In the genomic region with DNA sequence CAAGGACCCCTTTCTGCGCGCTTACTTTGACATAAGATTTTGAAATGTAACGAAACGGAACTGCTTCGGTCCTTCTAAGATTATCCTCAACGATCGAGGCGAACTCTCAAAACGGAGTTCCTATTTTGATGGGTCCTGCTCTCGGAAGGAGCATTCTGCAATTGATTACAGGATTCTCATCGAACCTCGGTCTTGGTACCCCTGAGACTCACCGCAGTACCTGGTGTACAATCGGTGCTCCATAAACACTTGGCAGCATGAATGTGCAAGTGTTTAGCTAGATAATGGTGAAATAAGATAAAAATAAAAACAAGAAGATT, we compare ENCODE assay signal across 8 cellular contexts. TPM values are rescaled to one million over a fixed set of nuclear protein-coding genes. Genes with fewer than 3 reads are reported as not detected.
DNase-seq lines count a peak whose midpoint lies in the region; ATAC-seq, FAIRE-seq and TF ChIP-seq lines count a peak whose summit lies in the region.

No MANE protein-coding gene starts in this region.

- peaks cover 50% of the 10 kb centered on the region for H3K4me1 Mint-ChIP-seq in activated T-helper 1 cell treated with anti-CD3 and anti-CD28 coated beads, Interleukin-12 subunit alpha, Interleukin-12 subunit beta, Interleukin-2, Interleukin-4 antibody, amounts not matched to agents 30 ng/mL and 10 ng/mL and 1 ng/mL, durations not matched to agents 14 hours and 24 hours and 36 hours (ENCODE audit: low read depth)

- peak overlapping the region; percentile 98 for H2AFZ ChIP-seq in DND-41 (ENCODE audit: low read depth, low read length)

- H3K9me3 Mint-ChIP-seq in activated T-helper 1 cell treated with anti-CD3 and anti-CD28 coated beads, Interleukin-12 subunit alpha, Interleukin-12 subunit beta, Interleukin-2, Interleukin-4 antibody, amounts not matched to agents 30 ng/mL and 10 ng/mL and 1 ng/mL, durations not matched to agents 14 hours and 24 hours and 36 hours, result no peaks in the 10 kb centered on the region

- H3K79me2 ChIP-seq in DND-41 (ENCODE audit: insufficient read depth, low read length), result peaks cover 46% of the 10 kb centered on the region

- DNase-seq in DND-41 (no peak), SKM-1 (lab: John Stamatoyannopoulos, UW; ENCODE audit: unreplicated experiment) (no peak), urothelium cell line (ENCODE audit: low spot score) (no peak), NK-92 (lab: John Stamatoyannopoulos, UW; ENCODE audit: unreplicated experiment) (no peak)
- DNase-seq in activated T-helper 1 cell treated with anti-CD3 and anti-CD28 coated beads, Interleukin-12 subunit alpha, Interleukin-12 subunit beta, Interleukin-2, Interleukin-4 antibody, amounts not matched to agents 30 ng/mL and 10 ng/mL and 1 ng/mL, durations not matched to agents 14 hours and 24 hours and 36 hours (ENCODE audit: low spot score), result no peak

- H3K27me3 ChIP-seq in DND-41 (ENCODE audit: insufficient read depth, low read length, poor library complexity) (no peaks in the 10 kb centered on the region), iPS-18a (ENCODE audit: control insufficient read depth, insufficient read depth, low read length) (no peaks in the 10 kb centered on the region)

- H3K4me3 ChIP-seq in DND-41 (ENCODE audit: low read depth in 1 of 2, low read length in 2 of 2) (peak overlapping the region; percentile 83 to 87), iPS-18a (ENCODE audit: low read length) (peak overlapping the region; percentile 94)

- no peaks in the 10 kb centered on the region for H3K27me3 Mint-ChIP-seq in activated T-helper 1 cell treated with anti-CD3 and anti-CD28 coated beads, Interleukin-12 subunit alpha, Interleukin-12 subunit beta, Interleukin-2, Interleukin-4 antibody, amounts not matched to agents 30 ng/mL and 10 ng/mL and 1 ng/mL, durations not matched to agents 14 hours and 24 hours and 36 hours (ENCODE audit: insufficient read depth)

- no peaks in the 10 kb centered on the region for H4K20me1 ChIP-seq in DND-41 (ENCODE audit: insufficient read depth, low read length)

- H3K27ac ChIP-seq in DND-41 (ENCODE audit: low read length) (peak overlapping the region; percentile 91), iPS-18a (ENCODE audit: low read length) (no peak overlapping the region), temporal lobe (ENCODE audit: low read depth, low read length) (peak overlapping the region; percentile 75)

- intact Hi-C loops in activated T-helper 1 cell treated with anti-CD3 and anti-CD28 coated beads, Interleukin-12 subunit alpha, Interleukin-12 subunit beta, Interleukin-2, Interleukin-4 antibody, amounts not matched to agents 30 ng/mL and 10 ng/mL and 1 ng/mL, durations not matched to agents 14 hours and 24 hours and 36 hours (cut with micrococcal nuclease), result loop anchor here (1.0 to 5.0 kb wide), 8 partner anchors 8 to 407 kb away; partner anchors contain the start of genes KLHDC2, MGAT2, POLE2 and RPL36AL

- peak overlapping the region; percentile 96 for H3K4me3 Mint-ChIP-seq in activated T-helper 1 cell treated with anti-CD3 and anti-CD28 coated beads, Interleukin-12 subunit alpha, Interleukin-12 subunit beta, Interleukin-2, Interleukin-4 antibody, amounts not matched to agents 30 ng/mL and 10 ng/mL and 1 ng/mL, durations not matched to agents 14 hours and 24 hours and 36 hours

- H3K36me3 Mint-ChIP-seq in activated T-helper 1 cell treated with anti-CD3 and anti-CD28 coated beads, Interleukin-12 subunit alpha, Interleukin-12 subunit beta, Interleukin-2, Interleukin-4 antibody, amounts not matched to agents 30 ng/mL and 10 ng/mL and 1 ng/mL, durations not matched to agents 14 hours and 24 hours and 36 hours (ENCODE audit: low read depth), result peaks cover 17% of the 10 kb centered on the region

- FAIRE-seq in urothelium cell line (lab: Jason Lieb, UNC), result no peak

- H3K4me1 ChIP-seq in DND-41 (ENCODE audit: insufficient read depth, low read length) (peaks cover 34% of the 10 kb centered on the region), iPS-18a (ENCODE audit: control insufficient read depth, low read depth, low read length) (peaks cover 7% of the 10 kb centered on the region)

- H3K9ac ChIP-seq in DND-41 (ENCODE audit: low read depth, low read length) (peak overlapping the region; percentile 84), iPS-18a (ENCODE audit: low read length) (peak overlapping the region; percentile 93)

- H3K36me3 ChIP-seq in DND-41 (ENCODE audit: insufficient read depth, low read length) (peaks cover 24% of the 10 kb centered on the region), iPS-18a (ENCODE audit: control insufficient read depth, low read depth, low read length) (peaks cover 14% of the 10 kb centered on the region)

- no peak for TF ChIP-seq CTCF in DND-41 (IDR thresholded peaks at IDR 0.05; ENCODE audit: borderline replicate concordance, extremely low read depth, low read length, poor library complexity, severe bottlenecking)

- no peaks in the 10 kb centered on the region for H3K9me3 ChIP-seq in DND-41 (ENCODE audit: insufficient read depth, low read length, severe bottlenecking)
- H3K9me3 ChIP-seq in iPS-18a (ENCODE audit: control insufficient read depth, low read depth, low read length), result no peaks in the 10 kb centered on the region

- ATAC-seq in DND-41 (ENCODE audit: insufficient read depth, low read depth) (peak; percentile 9; the same call in 1 of the 3 replicates), HG02678 (IDR thresholded peaks at IDR 0.05; ENCODE audit: unreplicated experiment) (peak; percentile 11)

- H3K27ac Mint-ChIP-seq in activated T-helper 1 cell treated with anti-CD3 and anti-CD28 coated beads, Interleukin-12 subunit alpha, Interleukin-12 subunit beta, Interleukin-2, Interleukin-4 antibody, amounts not matched to agents 30 ng/mL and 10 ng/mL and 1 ng/mL, durations not matched to agents 14 hours and 24 hours and 36 hours, result peak overlapping the region; percentile 97

- peak overlapping the region; percentile 80 for H3K4me2 ChIP-seq in DND-41 (ENCODE audit: insufficient read depth, low read length)

RNA-seq across cellular contexts. Expression of gene NEMF, which starts 0.5 kb away (rescaled TPM):
- total RNA-seq in activated T-helper 1 cell treated with anti-CD3 and anti-CD28 coated beads, Interleukin-12 subunit alpha, Interleukin-12 subunit beta, Interleukin-2, Interleukin-4 antibody, amounts not matched to agents 30 ng/mL and 10 ng/mL and 1 ng/mL, durations not matched to agents 14 hours and 24 hours and 36 hours, result 79.9 and 89.3 TPM in 2 replicates
- 95.4 TPM for total RNA-seq in temporal lobe

RNA-seq across cellular contexts. Expression of gene ARF6, which starts 39.8 kb away (rescaled TPM):
- total RNA-seq in activated T-helper 1 cell treated with anti-CD3 and anti-CD28 coated beads, Interleukin-12 subunit alpha, Interleukin-12 subunit beta, Interleukin-2, Interleukin-4 antibody, amounts not matched to agents 30 ng/mL and 10 ng/mL and 1 ng/mL, durations not matched to agents 14 hours and 24 hours and 36 hours, result 163 and 164 TPM in 2 replicates
- 37.6 TPM for total RNA-seq in temporal lobe
